26 cellular contexts compared by ENCODE assay signal in genomic region chr4:9859774-9860173, GRCh38.
"Had no signal": no experiment of that assay in that cellular context is flagged by ENCODE, and none has a peak within 500 bp of the region (broad histone marks: within the 10 kb centered on the region; RNA-seq: fewer than 3 reads in every experiment).

No MANE protein-coding gene starts in this region.

- H3K4me3 Mint-ChIP-seq: activated CD4-positive, alpha-beta memory T cell treated with anti-CD3 and anti-CD28 coated beads for 36 hours; activated CD4-positive, alpha-beta T cell treated with anti-CD3 and anti-CD28 coated beads, Interleukin-2, amount 10 ng/mL, durations not matched to agents 7 days and 5 days; activated naive CD8-positive, alpha-beta T cell treated with anti-CD3 and anti-CD28 coated beads, Interleukin-2, amount 50 U/mL, for 24 hours; activated T-cell treated with anti-CD3 and anti-CD28 coated beads, Interleukin-2, amount 50 U/mL, for 4 hours; T-cell had no signal

- H3K27ac Mint-ChIP-seq: activated CD4-positive, alpha-beta memory T cell treated with anti-CD3 and anti-CD28 coated beads for 36 hours; activated CD4-positive, alpha-beta T cell treated with anti-CD3 and anti-CD28 coated beads, Interleukin-2, amount 10 ng/mL, durations not matched to agents 7 days and 5 days; activated naive CD4-positive, alpha-beta T cell treated with anti-CD3 and anti-CD28 coated beads, Interleukin-2, amount 50 U/mL, for 72 hours; activated naive CD8-positive, alpha-beta T cell treated with anti-CD3 and anti-CD28 coated beads, Interleukin-2, amount 50 U/mL, for 24 hours; T-cell had no signal

- H3K9me3 ChIP-seq: MG63 had no signal

- H3K4me1 ChIP-seq: ascending aorta, body of pancreas had no signal

- H3K36me3 Mint-ChIP-seq: activated CD4-positive, alpha-beta memory T cell treated with anti-CD3 and anti-CD28 coated beads for 36 hours; activated naive CD4-positive, alpha-beta T cell treated with anti-CD3 and anti-CD28 coated beads, Interleukin-2, amount 50 U/mL, for 72 hours; T-cell had no signal

- DNase-seq: activated CD4-positive, alpha-beta memory T cell treated with anti-CD3 and anti-CD28 coated beads for 36 hours; activated CD4-positive, alpha-beta T cell treated with anti-CD3 and anti-CD28 coated beads, Interleukin-2, amount 10 ng/mL, durations not matched to agents 7 days and 5 days; activated CD4-positive, CD25-positive, alpha-beta regulatory T cell; activated CD8-positive, alpha-beta memory T cell treated with anti-CD3 and anti-CD28 coated beads for 24 hours; activated effector memory CD4-positive, alpha-beta T cell treated with anti-CD3 and anti-CD28 coated beads, Interleukin-2, amount 50 U/mL, for 16 hours; activated naive CD4-positive, alpha-beta T cell treated with Interleukin-2 at 50 U/mL for 16 hours; activated naive CD8-positive, alpha-beta T cell treated with anti-CD3 and anti-CD28 coated beads, Interleukin-2, amount 50 U/mL, for 24 hours; activated T-cell treated with anti-CD3 and anti-CD28 coated beads, Interleukin-2, amount 50 U/mL, for 4 hours; amniotic stem cell; body of pancreas; central memory CD4-positive, alpha-beta T cell; MG63; MV-4-11; NCI-H1092 treated with DMSO at 0.1 percent for 48 hours; NCI-H1417 treated with DMSO at 0.1 percent for 48 hours; NCI-H187; NCI-H446; NCI-H526; PC-3; SIG-M5; T-cell; T-helper 2 cell; T1000 had no signal

- H3K36me3 ChIP-seq: ascending aorta, MG63 had no signal

- ATAC-seq: activated naive CD4-positive, alpha-beta T cell treated with anti-CD3 and anti-CD28 coated beads, Interleukin-2, amount 50 U/mL, for 72 hours; activated naive CD8-positive, alpha-beta T cell treated with anti-CD3 and anti-CD28 coated beads, Interleukin-2, amount 50 U/mL, for 24 hours; activated T-cell treated with anti-CD3 and anti-CD28 coated beads, Interleukin-2, amount 50 U/mL, for 4 hours; body of pancreas; PC-3; T-cell had no signal

- H3K4me3 ChIP-seq: ascending aorta, body of pancreas, MG63 had no signal

- H3K27ac ChIP-seq: ascending aorta, body of pancreas, VCaP had no signal

- H3K4me1 Mint-ChIP-seq: activated CD4-positive, alpha-beta T cell treated with anti-CD3 and anti-CD28 coated beads, Interleukin-2, amount 10 ng/mL, durations not matched to agents 7 days and 5 days; activated naive CD8-positive, alpha-beta T cell treated with anti-CD3 and anti-CD28 coated beads, Interleukin-2, amount 50 U/mL, for 24 hours; T-cell had no signal

- H3K27me3 ChIP-seq: ascending aorta, body of pancreas, MG63 had no signal

- H3K27me3 Mint-ChIP-seq: activated CD4-positive, alpha-beta memory T cell treated with anti-CD3 and anti-CD28 coated beads for 36 hours; activated naive CD8-positive, alpha-beta T cell treated with anti-CD3 and anti-CD28 coated beads, Interleukin-2, amount 50 U/mL, for 24 hours; T-cell had no signal
